20 cellular contexts compared by ENCODE assay signal in the genomic region with DNA sequence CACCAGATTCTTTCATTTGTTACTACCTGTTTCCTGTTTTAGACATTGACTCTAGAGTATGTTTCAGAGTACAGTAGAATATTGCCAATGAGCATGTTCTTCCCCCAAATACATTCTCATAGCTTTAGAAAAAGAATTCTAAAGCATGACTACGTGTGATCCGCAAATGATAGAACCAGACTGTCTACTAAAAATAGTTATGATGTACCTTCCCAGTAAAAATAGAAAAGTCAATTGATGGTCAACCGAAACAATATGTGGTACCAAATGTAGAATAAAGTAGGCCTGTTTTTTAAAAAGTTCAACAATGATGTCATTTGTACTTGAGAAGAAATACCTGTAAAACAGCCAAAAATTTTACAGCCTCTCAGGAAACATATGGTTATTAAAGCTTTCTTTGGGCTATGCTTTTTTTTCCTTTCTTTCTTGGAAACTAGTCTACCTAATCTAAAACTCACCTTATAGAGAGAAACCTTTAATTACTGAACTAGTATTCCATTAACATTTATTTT.
"Had no signal": no experiment of that assay in that cellular context is flagged by ENCODE, and none has a peak within 500 bp of the region (broad histone marks: within the 10 kb centered on the region; RNA-seq: fewer than 3 reads in every experiment).

No MANE protein-coding gene starts in this region.

- H3K27me3 ChIP-seq: MG63 had no signal

- H3K4me2 ChIP-seq: SK-N-SH had no signal

- FAIRE-seq: RCC 7860 had no signal

- H3K4me3 ChIP-seq: MG63 had no signal

- H3K9ac ChIP-seq: SK-N-SH had no signal

- H3K36me3 ChIP-seq: MG63 had no signal

- DNase-seq: IMR-90, Karpas-422, KG1, MG63, NCI-H1092, NCI-H1105 treated with DMSO at 0.1 percent for 48 hours, NCI-H1417 treated with DMSO at 0.1 percent for 48 hours, NCI-H146, NCI-H1694 treated with DMSO at 0.1 percent for 48 hours, NCI-H1930, NCI-H2081, NCI-H2107, NCI-H2227 treated with DMSO at 0.1 percent for 48 hours, NCI-H524, NCI-H526 treated with DMSO at 0.1 percent for 48 hours, NCI-H748 treated with DMSO at 0.1 percent for 48 hours, RPMI8226, SHP77, SK-N-SH had no signal

- H3K9me3 ChIP-seq: MG63, SK-N-SH had no signal
